17 cellular contexts compared by ENCODE assay signal in genomic region chr12:1367331-1367730, GRCh38.
DNase-seq lines count a peak whose midpoint lies in the region; ATAC-seq and TF ChIP-seq lines count a peak whose summit lies in the region.
"Had no signal": no experiment of that assay in that cellular context is flagged by ENCODE, and none has a peak within 500 bp of the region (broad histone marks: within the 10 kb centered on the region; RNA-seq: fewer than 3 reads in every experiment).

No MANE protein-coding gene starts in this region.

- no peaks in the 10 kb centered on the region for H3K9me3 Mint-ChIP-seq in nephron progenitor cell

- intact Hi-C loops in left ventricle myocardium inferior (cut with micrococcal nuclease) = no loop called here
- intact Hi-C loops in heart right ventricle (cut with DNase I) = no loop called here

- peaks cover 54% of the 10 kb centered on the region for H3K4me1 ChIP-seq in left ventricle myocardium inferior
- H3K4me1 ChIP-seq in heart right ventricle = peaks cover 0 to 47% (median 19%) of the 10 kb centered on the region in 9 donors
- peaks cover 9% of the 10 kb centered on the region for H3K4me1 ChIP-seq in smooth muscle cell (ENCODE audit: low read depth)
- H3K4me1 ChIP-seq: Peyer's patch had no signal

- WGBS in heart right ventricle, 2 donors = 93 to 94% methylated on average over 5 of the region's 5 CpGs
- 63% methylated on average over 5 of the region's 5 CpGs for WGBS in smooth muscle cell (ENCODE audit: low lambda C conversion rate)

- peak overlapping the region; percentile 96 for H3K27ac Mint-ChIP-seq in nephron progenitor cell
- H3K27ac Mint-ChIP-seq: CD4-positive, alpha-beta T cell had no signal

- H3K4me3 Mint-ChIP-seq in nephron progenitor cell = peak overlapping the region; percentile 23
- H3K4me3 Mint-ChIP-seq: CD4-positive, alpha-beta T cell had no signal

- H4K20me1 ChIP-seq in smooth muscle cell (ENCODE audit: low read depth) = no peaks in the 10 kb centered on the region

- no peaks in the 10 kb centered on the region for H3K9me3 ChIP-seq in left ventricle myocardium inferior (replicated peaks)
- H3K9me3 ChIP-seq in heart right ventricle = no peaks in the 10 kb centered on the region
- H3K9me3 ChIP-seq in smooth muscle cell (replicated peaks; ENCODE audit: low read depth) = no peaks in the 10 kb centered on the region
- H3K9me3 ChIP-seq: Peyer's patch had no signal

- peaks cover 60% of the 10 kb centered on the region for H3K4me1 Mint-ChIP-seq in nephron progenitor cell

- no peak overlapping the region for H2AFZ ChIP-seq in smooth muscle cell (ENCODE audit: low read depth)

- peak overlapping the region; percentile 33 for H3K4me2 ChIP-seq in smooth muscle cell

- H3K9ac ChIP-seq in smooth muscle cell (ENCODE audit: low read depth) = no peak overlapping the region

- ATAC-seq in heart right ventricle (no peak), GM21576 (IDR thresholded peaks at IDR 0.05; ENCODE audit: unreplicated experiment) (no peak)

- no peak for TF ChIP-seq CTCF in left ventricle myocardium inferior (IDR thresholded peaks at IDR 0.05; ENCODE audit: borderline replicate concordance)
- TF ChIP-seq CTCF in heart right ventricle (IDR thresholded peaks at IDR 0.05) = no peak
- no peak for TF ChIP-seq CTCF in nephron progenitor cell (IDR thresholded peaks at IDR 0.05)
- no peak for TF ChIP-seq CTCF in smooth muscle cell (IDR thresholded peaks at IDR 0.05; ENCODE audit: borderline replicate concordance, insufficient read depth, poor library complexity, severe bottlenecking)

- DNase-seq in left ventricle myocardium inferior (no peak), heart right ventricle (no peak), astrocyte of the hippocampus (ENCODE audit: low read depth, low spot score) (peak; percentile 26), nephron progenitor cell (no peak), smooth muscle cell (lab: John Stamatoyannopoulos, UW; ENCODE audit: unreplicated experiment) (no peak), NCI-H446 (lab: John Stamatoyannopoulos, UW) (no peak), LoVo (ENCODE audit: low spot score) (no peak)
- DNase-seq: CD4-positive, alpha-beta T cell; GOT3; KBM-7; MV-4-11; NCI-H1694 treated with DMSO at 0.1 percent for 48 hours; NCI-H446 treated with DMSO at 0.1 percent for 48 hours; NCI-H748 treated with DMSO at 0.1 percent for 48 hours; NK-92 treated with Interleukin-12 subunit alpha and Interleukin-12 subunit beta, amount 100 ng/mL, for 24 hours; Peyer's patch had no signal

- peak overlapping the region; percentile 20 for H3K27ac ChIP-seq in left ventricle myocardium inferior (replicated peaks)
- H3K27ac ChIP-seq in heart right ventricle = peak overlapping the region in 2 of 10 donors; percentile 20 to 55
- H3K27ac ChIP-seq in smooth muscle cell (ENCODE audit: low read depth) = peak overlapping the region; percentile 17
- H3K27ac ChIP-seq: Peyer's patch had no signal

- H3K27me3 ChIP-seq in left ventricle myocardium inferior (ENCODE audit: low read depth) = no peaks in the 10 kb centered on the region
- no peaks in the 10 kb centered on the region for H3K27me3 ChIP-seq in heart right ventricle
- no peaks in the 10 kb centered on the region for H3K27me3 ChIP-seq in smooth muscle cell (ENCODE audit: low read depth)
- H3K27me3 ChIP-seq: Peyer's patch had no signal

- no peaks in the 10 kb centered on the region for H3K79me2 ChIP-seq in smooth muscle cell (ENCODE audit: low read depth)

- no peaks in the 10 kb centered on the region for H3F3A ChIP-seq in smooth muscle cell (ENCODE audit: low read depth)

- H3K27me3 Mint-ChIP-seq in nephron progenitor cell (ENCODE audit: low read depth, poor library complexity) = no peaks in the 10 kb centered on the region
- H3K27me3 Mint-ChIP-seq: CD4-positive, alpha-beta T cell had no signal

- peaks cover 20% of the 10 kb centered on the region for H3K36me3 Mint-ChIP-seq in nephron progenitor cell (ENCODE audit: low read depth)

- H3K4me3 ChIP-seq in left ventricle myocardium inferior = no peak overlapping the region
- no peak overlapping the region for H3K4me3 ChIP-seq in heart right ventricle
- no peak overlapping the region for H3K4me3 ChIP-seq in smooth muscle cell
- H3K4me3 ChIP-seq: Peyer's patch had no signal

- H3K36me3 ChIP-seq in left ventricle myocardium inferior (peaks cover 8% of the 10 kb centered on the region), heart right ventricle (peaks cover 0 to 8% (median 0%) of the 10 kb centered on the region in 9 donors), smooth muscle cell (ENCODE audit: low read depth) (peaks cover under 1% of the 10 kb centered on the region)
